In genomic region chr5:73121109-73121443, GRCh38 we compare ENCODE assay signal across 9 cellular contexts. TPM values are rescaled to one million over a fixed set of nuclear protein-coding genes. Genes with fewer than 3 reads are reported as not detected.
DNase-seq lines count a peak whose midpoint lies in the region; ATAC-seq, FAIRE-seq and TF ChIP-seq lines count a peak whose summit lies in the region.
"Had no signal": no experiment of that assay in that cellular context is flagged by ENCODE, and none has a peak within 500 bp of the region (broad histone marks: within the 10 kb centered on the region; RNA-seq: fewer than 3 reads in every experiment).

No MANE protein-coding gene starts in this region.

- H4K8ac ChIP-seq in mesendoderm (ENCODE audit: low read depth, low read length): no peak overlapping the region

- H2AK5ac ChIP-seq in mesendoderm (ENCODE audit: low read length): no peak overlapping the region

- no peak overlapping the region for H4K5ac ChIP-seq in mesendoderm (ENCODE audit: low read length)

- peaks cover 2% of the 10 kb centered on the region for H3K4me1 ChIP-seq in mesendoderm (ENCODE audit: control insufficient read depth, low read depth, low read length)

- peak overlapping the region; percentile 67 for H3K9ac ChIP-seq in mesendoderm (ENCODE audit: low read length)

- DNase-seq in A172 (ENCODE audit: low spot score) (peak; percentile 53), HTR-8/SVneo (ENCODE audit: insufficient read length, low spot score) (peak; percentile 32), choroid plexus epithelial cell (ENCODE audit: low read depth) (peak; percentile 32), mesendoderm (no peak), NCI-H2107 (lab: John Stamatoyannopoulos, UW) (no peak), AG08395 (ENCODE audit: low spot score) (no peak), COLO829 (ENCODE audit: low spot score) (no peak)
- DNase-seq: DMS153 had no signal

- H3K4me3 ChIP-seq in choroid plexus epithelial cell (ENCODE audit: low read depth, low read length) (peak overlapping the region; percentile 63), mesendoderm (ENCODE audit: low read length) (peak overlapping the region; percentile 36)

- peak overlapping the region; percentile 6 for H3K23ac ChIP-seq in mesendoderm (ENCODE audit: low read length)

- no peak overlapping the region for H3K4ac ChIP-seq in mesendoderm (ENCODE audit: low read depth, low read length)

- H2BK5ac ChIP-seq in mesendoderm (ENCODE audit: low read length): no peak overlapping the region

- no peaks in the 10 kb centered on the region for H3K36me3 ChIP-seq in mesendoderm (ENCODE audit: control insufficient read depth, insufficient read depth, low read length)

- H2BK15ac ChIP-seq in mesendoderm (replicated peaks; ENCODE audit: low read depth): no peak overlapping the region

- no CpG with 5 or more reads among the region's 5 CpGs for WGBS in mesendoderm (ENCODE audit: extremely low coverage, insufficient coverage, low lambda C conversion rate)

- peak overlapping the region; percentile 85 for H3K56ac ChIP-seq in mesendoderm (ENCODE audit: low read length)

- no peak for FAIRE-seq in HTR-8/SVneo (lab: Jason Lieb, UNC)

- no peak overlapping the region for H2BK120ac ChIP-seq in mesendoderm (ENCODE audit: low read depth, low read length)

- peak overlapping the region; percentile 92 for H3K4me2 ChIP-seq in mesendoderm (ENCODE audit: low read length)

- H3K18ac ChIP-seq in mesendoderm (ENCODE audit: low read length): peak overlapping the region; percentile 15

- ATAC-seq in GM18861 (IDR thresholded peaks at IDR 0.05; ENCODE audit: unreplicated experiment): no peak

- H3K27ac ChIP-seq in mesendoderm (ENCODE audit: low read depth, low read length): no peak overlapping the region

- TF ChIP-seq CTCF in choroid plexus epithelial cell (conservative IDR thresholded peaks at IDR 0.05; ENCODE audit: low read depth, low read length): no peak

- H3K79me2 ChIP-seq in mesendoderm (ENCODE audit: control insufficient read depth, insufficient read depth, low read length): no peaks in the 10 kb centered on the region

- peaks cover 4% of the 10 kb centered on the region for H3K27me3 ChIP-seq in mesendoderm (ENCODE audit: insufficient read depth, low read length, poor library complexity)

- H3K79me1 ChIP-seq in mesendoderm (ENCODE audit: low read length): no peaks in the 10 kb centered on the region

RNA-seq across cellular contexts. Expression of gene TMEM171, which starts 0.7 kb away (rescaled TPM):
- 15.7 and 23.5 TPM in 2 replicates for total RNA-seq in A172 (2014; rRNA removed; shearing (Covaris generic))
- polyA plus RNA-seq in mesendoderm (2013, experiment 1 of 2): 1.4 TPM
- 1.6 TPM for polyA plus RNA-seq in mesendoderm (2013, experiment 2 of 2)

RNA-seq across cellular contexts. Expression of gene TMEM174, which starts 51.9 kb away (rescaled TPM):
- not detected in 2 replicates for total RNA-seq in A172 (2014; rRNA removed; shearing (Covaris generic))
- 0.01 TPM for polyA plus RNA-seq in mesendoderm (2013, experiment 1 of 2)
- polyA plus RNA-seq in mesendoderm (2013, experiment 2 of 2): not detected

Comparison
In these comparisons a context has a peak if more than half of its experiments do, and no peak if none do; other contexts are left out.
1. DNase-seq: peak in A172 (single experiment), HTR-8/SVneo (single experiment) and choroid plexus epithelial cell (single experiment); none in mesendoderm (single experiment), NCI-H2107 (single experiment), AG08395 (single experiment) and COLO829 (single experiment).